Comparison of ENCODE assay signal across 19 cellular contexts in genomic region chr6:75235271-75235670, GRCh38. TPM values are rescaled to one million over a fixed set of nuclear protein-coding genes. Genes with fewer than 3 reads are reported as not detected.
"Had no signal": no experiment of that assay in that cellular context is flagged by ENCODE, and none has a peak within 500 bp of the region (broad histone marks: within the 10 kb centered on the region; RNA-seq: fewer than 3 reads in every experiment).

No MANE protein-coding gene starts in this region.

- H3K9me3 ChIP-seq: gastroesophageal sphincter, heart right ventricle, left ventricle myocardium inferior, pancreas, stomach had no signal

- H3K27ac ChIP-seq: gastroesophageal sphincter, pancreas, stomach had no signal

- H3K27me3 ChIP-seq: gastroesophageal sphincter, heart right ventricle, pancreas, stomach had no signal

- H3K9me3 Mint-ChIP-seq: activated T-helper 1 cell treated with anti-CD3 and anti-CD28 coated beads, Interleukin-12 subunit alpha, Interleukin-12 subunit beta, Interleukin-2, Interleukin-4 antibody, amounts not matched to agents 30 ng/mL and 10 ng/mL and 1 ng/mL, durations not matched to agents 14 hours and 24 hours and 36 hours; naive B cell; stimulated activated effector memory CD8-positive, alpha-beta T cell treated with anti-CD3 and anti-CD28 coated beads, Interleukin-12 subunit alpha, Interleukin-12 subunit beta, amount 100 ng/mL, for 72 hours; type B pancreatic cell had no signal

- DNase-seq: activated CD4-positive, alpha-beta T cell treated with anti-CD3 and anti-CD28 coated beads, Interleukin-2, amount 50 U/mL, for 4 hours; activated CD4-positive, CD25-positive, alpha-beta regulatory T cell treated with anti-CD3 and anti-CD28 coated beads, Interleukin-2, amount 50 U/mL, for 72 hours; cerebellar nuclear complex; effector CD4-positive, alpha-beta T cell; heart right ventricle; kidney glomerular epithelial cell; left ventricle myocardium inferior; mammary epithelial cell; naive B cell; pancreas; stimulated activated CD4-positive, alpha-beta T cell treated with anti-CD3 and anti-CD28 coated beads, Interleukin-4, amount 100 ng/mL, for 24 hours; stomach had no signal

- ATAC-seq: esophagus mucosa; gastroesophageal sphincter; pancreas; stimulated activated effector memory CD8-positive, alpha-beta T cell treated with anti-CD3 and anti-CD28 coated beads, Interleukin-12 subunit alpha, Interleukin-12 subunit beta, amount 100 ng/mL, for 72 hours had no signal

- H3K27ac Mint-ChIP-seq: activated T-helper 1 cell treated with anti-CD3 and anti-CD28 coated beads, Interleukin-12 subunit alpha, Interleukin-12 subunit beta, Interleukin-2, Interleukin-4 antibody, amounts not matched to agents 30 ng/mL and 10 ng/mL and 1 ng/mL, durations not matched to agents 14 hours and 24 hours and 36 hours; stimulated activated effector memory CD8-positive, alpha-beta T cell treated with anti-CD3 and anti-CD28 coated beads, Interleukin-12 subunit alpha, Interleukin-12 subunit beta, amount 100 ng/mL, for 72 hours; type B pancreatic cell had no signal

- H3K4me3 Mint-ChIP-seq: activated T-helper 1 cell treated with anti-CD3 and anti-CD28 coated beads, Interleukin-12 subunit alpha, Interleukin-12 subunit beta, Interleukin-2, Interleukin-4 antibody, amounts not matched to agents 30 ng/mL and 10 ng/mL and 1 ng/mL, durations not matched to agents 14 hours and 24 hours and 36 hours; naive B cell; stimulated activated effector memory CD8-positive, alpha-beta T cell treated with anti-CD3 and anti-CD28 coated beads, Interleukin-12 subunit alpha, Interleukin-12 subunit beta, amount 100 ng/mL, for 72 hours; type B pancreatic cell had no signal

- H3K4me3 ChIP-seq: gastroesophageal sphincter, heart right ventricle, left ventricle myocardium inferior, pancreas, stomach had no signal

- H3K27me3 Mint-ChIP-seq: naive B cell, type B pancreatic cell had no signal

- H3K4me1 Mint-ChIP-seq: stimulated activated effector memory CD8-positive, alpha-beta T cell treated with anti-CD3 and anti-CD28 coated beads, Interleukin-12 subunit alpha, Interleukin-12 subunit beta, amount 100 ng/mL, for 72 hours had no signal

- H3K4me1 ChIP-seq: pancreas had no signal

RNA-seq across cellular contexts. Expression of gene COL12A1, which starts 29.4 kb away (rescaled TPM):
- total RNA-seq: activated CD8-positive, alpha-beta memory T cell treated with anti-CD3 and anti-CD28 coated beads for 36 hours; T-helper 1 cell treated with Interleukin-12 subunit alpha and Interleukin-12 subunit beta and Interleukin-4 antibody, amounts not matched to agents 30 ng/mL and 1 ng/mL, for 36 hours had no signal
